In the genomic region with DNA sequence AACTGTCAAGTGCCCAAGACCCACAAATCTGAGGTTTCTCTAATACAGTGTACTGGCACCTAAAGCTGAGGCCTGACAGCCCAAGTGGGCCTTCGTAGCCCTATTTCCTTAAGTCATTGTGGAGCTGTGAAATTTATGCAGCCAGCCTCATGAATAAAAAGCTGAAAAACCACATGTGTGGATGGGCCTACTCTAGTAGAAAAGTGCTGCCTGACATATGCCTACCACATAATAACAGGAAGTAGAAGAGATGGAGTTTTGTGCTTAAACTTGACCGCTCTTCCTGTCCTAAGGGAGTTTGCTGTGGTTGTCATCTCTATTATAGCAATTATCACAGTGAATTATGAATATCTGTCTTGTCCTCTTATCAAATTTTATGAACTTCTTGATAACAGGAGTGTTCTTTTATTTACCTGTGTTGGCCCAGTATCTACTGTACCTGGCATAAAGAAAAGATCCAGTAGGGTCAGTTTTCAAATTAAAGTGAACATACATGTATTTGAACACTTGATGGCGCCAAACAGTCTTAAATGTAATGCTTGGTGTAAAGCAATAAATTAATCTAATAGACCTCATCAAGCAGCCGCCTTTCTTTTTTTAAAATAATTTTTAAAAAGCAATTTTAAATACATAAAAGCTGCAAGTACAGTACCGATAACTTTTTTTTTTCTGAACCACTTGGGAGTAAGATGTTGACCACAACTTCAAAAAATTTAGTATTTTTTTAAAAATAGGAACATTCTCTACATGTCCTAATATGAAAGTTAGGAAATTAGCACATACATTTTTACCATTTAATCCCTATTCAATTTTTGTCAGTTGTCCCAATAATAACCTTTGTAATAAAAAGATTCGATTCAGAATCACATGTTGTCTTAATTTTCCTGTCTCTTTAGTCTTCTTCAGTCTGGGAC, we compare ENCODE assay signal across 1 cellular context.
TF ChIP-seq lines count a peak whose summit lies in the region.

No MANE protein-coding gene starts in this region.

TF ChIP-seq in H1, 55 proteins besides CTCF, POLR2A, EP300 and RAD21 (continued from another document):
- TF ChIP-seq, protein P1, sequence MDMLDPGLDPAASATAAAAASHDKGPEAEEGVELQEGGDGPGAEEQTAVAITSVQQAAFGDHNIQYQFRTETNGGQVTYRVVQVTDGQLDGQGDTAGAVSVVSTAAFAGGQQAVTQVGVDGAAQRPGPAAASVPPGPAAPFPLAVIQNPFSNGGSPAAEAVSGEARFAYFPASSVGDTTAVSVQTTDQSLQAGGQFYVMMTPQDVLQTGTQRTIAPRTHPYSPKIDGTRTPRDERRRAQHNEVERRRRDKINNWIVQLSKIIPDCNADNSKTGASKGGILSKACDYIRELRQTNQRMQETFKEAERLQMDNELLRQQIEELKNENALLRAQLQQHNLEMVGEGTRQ (IDR thresholded peaks at IDR 0.05; ENCODE audit: low read length), result no peak
- TF ChIP-seq CEBPB (IDR thresholded peaks at IDR 0.05; ENCODE audit: low read depth, low read length) (no peak), TAF1 (IDR thresholded peaks at IDR 0.05; ENCODE audit: low read depth, low read length) (no peak), NANOG (IDR thresholded peaks at IDR 0.05; ENCODE audit: insufficient read depth, low read depth, low read length, poor library complexity, severe bottlenecking) (no peak), RXRA (IDR thresholded peaks at IDR 0.05; ENCODE audit: insufficient read depth, low read depth, low read length) (no peak), RBBP5 (IDR thresholded peaks at IDR 0.05; ENCODE audit: borderline replicate concordance, low read depth, low read length) (no peak), SIRT6 (IDR thresholded peaks at IDR 0.05; ENCODE audit: low read length) (no peak), SP1 (IDR thresholded peaks at IDR 0.05; ENCODE audit: low read depth, low read length) (no peak), RNF2 (IDR thresholded peaks at IDR 0.05; ENCODE audit: borderline replicate concordance, low read depth, low read length, missing control alignments, poor library complexity, severe bottlenecking) (no peak), JUN (IDR thresholded peaks at IDR 0.05; ENCODE audit: low read depth, low read length) (no peak)
- TF ChIP-seq, protein P2, sequence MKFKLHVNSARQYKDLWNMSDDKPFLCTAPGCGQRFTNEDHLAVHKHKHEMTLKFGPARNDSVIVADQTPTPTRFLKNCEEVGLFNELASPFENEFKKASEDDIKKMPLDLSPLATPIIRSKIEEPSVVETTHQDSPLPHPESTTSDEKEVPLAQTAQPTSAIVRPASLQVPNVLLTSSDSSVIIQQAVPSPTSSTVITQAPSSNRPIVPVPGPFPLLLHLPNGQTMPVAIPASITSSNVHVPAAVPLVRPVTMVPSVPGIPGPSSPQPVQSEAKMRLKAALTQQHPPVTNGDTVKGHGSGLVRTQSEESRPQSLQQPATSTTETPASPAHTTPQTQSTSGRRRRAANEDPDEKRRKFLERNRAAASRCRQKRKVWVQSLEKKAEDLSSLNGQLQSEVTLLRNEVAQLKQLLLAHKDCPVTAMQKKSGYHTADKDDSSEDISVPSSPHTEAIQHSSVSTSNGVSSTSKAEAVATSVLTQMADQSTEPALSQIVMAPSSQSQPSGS (IDR thresholded peaks at IDR 0.05; ENCODE audit: low read length), result no peak
- TF ChIP-seq, protein P3, sequence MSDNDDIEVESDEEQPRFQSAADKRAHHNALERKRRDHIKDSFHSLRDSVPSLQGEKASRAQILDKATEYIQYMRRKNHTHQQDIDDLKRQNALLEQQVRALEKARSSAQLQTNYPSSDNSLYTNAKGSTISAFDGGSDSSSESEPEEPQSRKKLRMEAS (IDR thresholded peaks at IDR 0.05), result no peak
